Comparison of ENCODE assay signal across 26 cellular contexts in genomic region chr17:52237151-52237550, GRCh38.
"Had no signal": no experiment of that assay in that cellular context is flagged by ENCODE, and none has a peak within 500 bp of the region (broad histone marks: within the 10 kb centered on the region; RNA-seq: fewer than 3 reads in every experiment).

No MANE protein-coding gene starts in this region.

- ATAC-seq: left cardiac atrium; sciatic nerve; stimulated activated naive CD8-positive, alpha-beta T cell treated with anti-CD3 and anti-CD28 coated beads, Interleukin-15, Interleukin-2, amounts not matched to agents 100 U/mL and 50 U/mL, for 24 hours had no signal

- H3K4me3 ChIP-seq: esophagus squamous epithelium, skin epidermis, testis, transverse colon had no signal

- H3K9me3 Mint-ChIP-seq: activated CD4-positive, alpha-beta memory T cell treated with anti-CD3 and anti-CD28 coated beads for 36 hours; activated CD4-positive, alpha-beta T cell treated with anti-CD3 and anti-CD28 coated beads, Interleukin-2, amount 10 ng/mL, durations not matched to agents 24 days and 14 days; activated T-helper 1 cell treated with anti-CD3 and anti-CD28 coated beads, Interleukin-12 subunit alpha, Interleukin-12 subunit beta, Interleukin-2, Interleukin-4 antibody, amounts not matched to agents 30 ng/mL and 10 ng/mL and 1 ng/mL, durations not matched to agents 14 hours and 24 hours and 36 hours; dendritic cell treated with granulocyte-macrophage colony-stimulating factor and Interleukin-4, amounts not matched to agents 40 ng/mL and 50 ng/mL, for 4 days; endodermal cell; mesothelial cell of epicardium; nephron progenitor cell; T-helper 1 cell treated with Interleukin-12 subunit alpha and Interleukin-12 subunit beta and Interleukin-4 antibody, amounts not matched to agents 30 μg/mL and 1 μg/mL, for 36 hours had no signal

- H3K4me1 Mint-ChIP-seq: activated CD4-positive, alpha-beta T cell treated with anti-CD3 and anti-CD28 coated beads, Interleukin-2, amount 10 ng/mL, durations not matched to agents 24 days and 14 days; central memory CD8-positive, alpha-beta T cell; naive B cell; nephron progenitor cell had no signal

- H3K27me3 Mint-ChIP-seq: activated CD4-positive, alpha-beta memory T cell treated with anti-CD3 and anti-CD28 coated beads for 36 hours; activated CD4-positive, alpha-beta T cell treated with anti-CD3 and anti-CD28 coated beads, Interleukin-2, amount 10 ng/mL, durations not matched to agents 24 days and 14 days; central memory CD8-positive, alpha-beta T cell; dendritic cell treated with granulocyte-macrophage colony-stimulating factor and Interleukin-4, amounts not matched to agents 40 ng/mL and 50 ng/mL, for 4 days; naive B cell had no signal

- H3K4me3 Mint-ChIP-seq: activated CD4-positive, alpha-beta memory T cell treated with anti-CD3 and anti-CD28 coated beads for 36 hours; activated CD4-positive, alpha-beta T cell treated with anti-CD3 and anti-CD28 coated beads, Interleukin-2, amount 10 ng/mL, durations not matched to agents 24 days and 14 days; activated T-helper 1 cell treated with anti-CD3 and anti-CD28 coated beads, Interleukin-12 subunit alpha, Interleukin-12 subunit beta, Interleukin-2, Interleukin-4 antibody, amounts not matched to agents 30 ng/mL and 10 ng/mL and 1 ng/mL, durations not matched to agents 14 hours and 24 hours and 36 hours; central memory CD8-positive, alpha-beta T cell; dendritic cell treated with granulocyte-macrophage colony-stimulating factor and Interleukin-4, amounts not matched to agents 40 ng/mL and 50 ng/mL, for 4 days; endodermal cell; mesothelial cell of epicardium; naive B cell; nephron progenitor cell; T-helper 1 cell treated with Interleukin-12 subunit alpha and Interleukin-12 subunit beta and Interleukin-4 antibody, amounts not matched to agents 30 μg/mL and 1 μg/mL, for 36 hours had no signal

- H3K27ac Mint-ChIP-seq: activated CD4-positive, alpha-beta memory T cell treated with anti-CD3 and anti-CD28 coated beads for 36 hours; activated CD4-positive, alpha-beta T cell treated with anti-CD3 and anti-CD28 coated beads, Interleukin-2, amount 10 ng/mL, durations not matched to agents 24 days and 14 days; activated T-helper 1 cell treated with anti-CD3 and anti-CD28 coated beads, Interleukin-12 subunit alpha, Interleukin-12 subunit beta, Interleukin-2, Interleukin-4 antibody, amounts not matched to agents 30 ng/mL and 10 ng/mL and 1 ng/mL, durations not matched to agents 14 hours and 24 hours and 36 hours; dendritic cell treated with granulocyte-macrophage colony-stimulating factor and Interleukin-4, amounts not matched to agents 40 ng/mL and 50 ng/mL, for 4 days; endodermal cell; mesothelial cell of epicardium; naive B cell; nephron progenitor cell; T-helper 1 cell treated with Interleukin-12 subunit alpha and Interleukin-12 subunit beta and Interleukin-4 antibody, amounts not matched to agents 30 μg/mL and 1 μg/mL, for 36 hours had no signal

- H3K36me3 Mint-ChIP-seq: activated CD4-positive, alpha-beta memory T cell treated with anti-CD3 and anti-CD28 coated beads for 36 hours; mesothelial cell of epicardium; naive B cell had no signal

- DNase-seq: activated CD4-positive, alpha-beta memory T cell treated with anti-CD3 and anti-CD28 coated beads for 36 hours; activated CD4-positive, alpha-beta T cell treated with anti-CD3 and anti-CD28 coated beads, Interleukin-2, amount 10 ng/mL, durations not matched to agents 24 days and 14 days; activated CD8-positive, alpha-beta memory T cell treated with anti-CD3 and anti-CD28 coated beads, Interleukin-2, amount 50 U/mL, for 4 hours; activated effector memory CD4-positive, alpha-beta T cell treated with anti-CD3 and anti-CD28 coated beads, Interleukin-2, amount 50 U/mL, for 16 hours; activated naive CD4-positive, alpha-beta T cell treated with anti-CD3 and anti-CD28 coated beads, Interleukin-2, amount 50 U/mL, for 16 hours; activated T-cell treated with anti-CD3 and anti-CD28 coated beads, Interleukin-2, amount 50 U/mL, for 1 hour; amniotic stem cell; endodermal cell; esophagus squamous epithelium; foreskin melanocyte; left cardiac atrium; naive B cell; nephron progenitor cell; stimulated activated CD4-positive, alpha-beta T cell treated with anti-CD3 and anti-CD28 coated beads, Interleukin-12 subunit alpha, Interleukin-12 subunit beta, amount 100 ng/mL, for 4 hours; stimulated activated CD4-positive, alpha-beta T cell treated with anti-CD3 and anti-CD28 coated beads, Interleukin-4, amount 100 ng/mL, for 1 hour; stimulated activated naive CD8-positive, alpha-beta T cell treated with anti-CD3 and anti-CD28 coated beads, Interleukin-15, Interleukin-2, amounts not matched to agents 100 U/mL and 50 U/mL, for 24 hours; T-helper 9 cell; testis; transverse colon had no signal
